In the genomic region with DNA sequence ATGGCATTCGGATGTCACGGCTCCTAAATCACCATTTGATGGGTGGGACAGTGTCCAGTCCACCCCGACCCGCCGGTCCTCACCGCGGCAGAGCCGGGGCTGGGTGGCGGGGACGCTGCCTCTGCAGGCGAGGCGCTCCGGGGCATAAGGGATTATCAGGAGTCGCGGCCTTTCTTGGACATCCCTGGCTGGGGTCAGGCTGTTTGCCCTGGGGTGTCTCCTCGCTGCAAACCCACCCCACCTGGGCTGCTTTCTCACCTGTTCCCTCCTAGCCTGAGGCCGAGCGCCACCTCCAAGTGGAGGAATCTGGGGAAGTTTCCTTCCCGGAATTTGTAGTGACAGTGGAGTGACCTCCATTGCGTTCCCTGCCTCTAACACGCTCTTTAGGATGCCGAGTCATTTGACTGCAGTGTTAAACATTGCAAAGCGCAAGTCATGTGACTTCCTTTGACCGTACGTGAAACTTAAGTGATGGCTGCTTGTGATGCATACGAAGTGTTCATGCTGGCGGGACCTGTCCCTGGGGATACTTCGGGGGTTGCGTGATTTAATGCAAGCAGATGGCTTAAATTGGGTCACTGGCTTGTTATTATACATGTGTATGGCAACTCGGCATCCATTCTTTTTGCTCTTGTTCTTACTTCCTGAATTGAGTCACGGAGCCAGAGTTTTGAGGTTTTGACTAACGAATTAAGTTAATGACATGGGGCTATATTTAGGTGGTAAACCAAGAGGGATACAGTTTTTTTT, we compare ENCODE assay signal across 8 cellular contexts. TPM values are rescaled to one million over a fixed set of nuclear protein-coding genes. Genes with fewer than 3 reads are reported as not detected.
DNase-seq lines count a peak whose midpoint lies in the region; ATAC-seq and TF ChIP-seq lines count a peak whose summit lies in the region.

No MANE protein-coding gene starts in this region.

- H3K4me1 Mint-ChIP-seq in endodermal cell, result peaks cover 5% of the 10 kb centered on the region

- TF ChIP-seq CTCF in endodermal cell (conservative IDR thresholded peaks at IDR 0.05), result no peak

- H3K4me2 ChIP-seq in mesenchymal stem cell (ENCODE audit: low read length, poor library complexity, severe bottlenecking), result peak overlapping the region; percentile 85

- H3K79me1 ChIP-seq in mesenchymal stem cell (replicated peaks; ENCODE audit: low read length, poor library complexity, severe bottlenecking), result peaks cover 11% of the 10 kb centered on the region

- H4K8ac ChIP-seq in mesenchymal stem cell (ENCODE audit: low read length), result peak overlapping the region; percentile 89

- no peaks in the 10 kb centered on the region for H3K9me3 Mint-ChIP-seq in endodermal cell

- peak; percentile 87 for DNase-seq in CD1c-positive myeloid dendritic cell (ENCODE audit: extremely low spot score)
- peak; percentile 77 for DNase-seq in NCI-H774 (lab: John Stamatoyannopoulos, UW)
- peak; percentile 28 to 35 for DNase-seq in activated CD8-positive, alpha-beta memory T cell treated with anti-CD3 and anti-CD28 coated beads for 4 hours (ENCODE audit: low read depth in 2 of 2)
- DNase-seq in endodermal cell, result peak; percentile 79
- DNase-seq in mesenchymal stem cell, result peak; percentile 95
- peak; percentile 23 to 32 for DNase-seq in stimulated activated CD8-positive, alpha-beta memory T cell treated with anti-CD3 and anti-CD28 coated beads, Interleukin-15, amount 100 ng/mL, for 48 hours (ENCODE audit: low read depth in 2 of 2)

- H3K27me3 Mint-ChIP-seq in endodermal cell (ENCODE audit: insufficient read depth), result peaks cover 11% of the 10 kb centered on the region

- peak overlapping the region; percentile 72 for H3K4me3 Mint-ChIP-seq in endodermal cell

- H3K9me3 ChIP-seq in endodermal cell (ENCODE audit: control insufficient read depth, low read length), result no peaks in the 10 kb centered on the region
- no peaks in the 10 kb centered on the region for H3K9me3 ChIP-seq in mesenchymal stem cell (ENCODE audit: control insufficient read depth, low read length)

- ATAC-seq in GM19328 (IDR thresholded peaks at IDR 0.05; ENCODE audit: unreplicated experiment) (peak; percentile 89), HG03460 (IDR thresholded peaks at IDR 0.05; ENCODE audit: unreplicated experiment) (peak; percentile 91)

- peak overlapping the region in 1 of 2 experiments; percentile 98 for H3K14ac ChIP-seq in mesenchymal stem cell (ENCODE audit: low read length in 2 of 2)

- peak overlapping the region; percentile 84 to 97 for H3K4ac ChIP-seq in mesenchymal stem cell (ENCODE audit: low read depth in 1 of 2, low read length in 2 of 2)

- H2BK15ac ChIP-seq in mesenchymal stem cell (ENCODE audit: low read depth, poor library complexity, severe bottlenecking), result peak overlapping the region; percentile 82

- H3K9ac ChIP-seq in endodermal cell (ENCODE audit: extremely low read depth, low read length, poor library complexity, severe bottlenecking) (peak overlapping the region; percentile 38), mesenchymal stem cell (ENCODE audit: low read length) (peak overlapping the region; percentile 91)

- WGBS in endodermal cell (ENCODE audit: insufficient coverage in 1 of 2, insufficient read length in 1 of 2), 2 experiments, result 5 to 7% methylated on average over 21 to 32 of the region's 32 CpGs
- under 1% methylated on average over 31 of the region's 32 CpGs for WGBS in mesenchymal stem cell

- H3K4me1 ChIP-seq in endodermal cell (ENCODE audit: control insufficient read depth, insufficient read depth, low read length) (no peaks in the 10 kb centered on the region), mesenchymal stem cell (ENCODE audit: control insufficient read depth, insufficient read depth, low read depth, low read length) (peaks cover 7% of the 10 kb centered on the region)

- H2BK12ac ChIP-seq in mesenchymal stem cell (ENCODE audit: low read length in 2 of 2), result peak overlapping the region; percentile 71 to 81

- H3K36me3 ChIP-seq in endodermal cell (ENCODE audit: control insufficient read depth, insufficient read depth, low read length) (no peaks in the 10 kb centered on the region), mesenchymal stem cell (ENCODE audit: control insufficient read depth in 1 of 2, insufficient read depth in 2 of 2, low read depth in 1 of 2, low read length in 2 of 2) (peaks cover 4 to 22% of the 10 kb centered on the region in 2 experiments)

- H3K18ac ChIP-seq in mesenchymal stem cell (ENCODE audit: low read depth in 1 of 2, low read length in 2 of 2), result peak overlapping the region; percentile 96

- H4K91ac ChIP-seq in mesenchymal stem cell (ENCODE audit: low read length), result peak overlapping the region; percentile 98

- H2BK120ac ChIP-seq in mesenchymal stem cell (ENCODE audit: low read depth, low read length), result peak overlapping the region; percentile 71

- peak overlapping the region; percentile 97 for H2AFZ ChIP-seq in mesenchymal stem cell (ENCODE audit: low read depth, low read length)

- H2AK5ac ChIP-seq in mesenchymal stem cell (ENCODE audit: low read length, severe bottlenecking), result no peak overlapping the region

- H3K23ac ChIP-seq in mesenchymal stem cell (ENCODE audit: low read length in 2 of 2), result peak overlapping the region in 1 of 2 experiments; percentile 75

- H3K4me3 ChIP-seq in endodermal cell (ENCODE audit: low read length) (peak overlapping the region; percentile 80), mesenchymal stem cell (ENCODE audit: insufficient read depth in 1 of 2, low read depth in 1 of 2, low read length in 2 of 2) (peak overlapping the region; percentile 93 to 95)

- peak overlapping the region; percentile 77 for H3K27ac Mint-ChIP-seq in endodermal cell

- H3K27me3 ChIP-seq in endodermal cell (ENCODE audit: control insufficient read depth, insufficient read depth, low read length, poor library complexity, severe bottlenecking) (peaks cover 18% of the 10 kb centered on the region), mesenchymal stem cell (ENCODE audit: control insufficient read depth in 1 of 2, insufficient read depth in 1 of 2, low read length in 2 of 2) (no peaks in the 10 kb centered on the region)

- H3K27ac ChIP-seq in endodermal cell (ENCODE audit: low read depth, low read length) (no peak overlapping the region), mesenchymal stem cell (ENCODE audit: low read length, poor library complexity, severe bottlenecking) (peak overlapping the region; percentile 23)

- H2BK5ac ChIP-seq in mesenchymal stem cell (ENCODE audit: low read depth, low read length, poor library complexity, severe bottlenecking), result peak overlapping the region; percentile 31

- H3K36me3 Mint-ChIP-seq in endodermal cell (ENCODE audit: low read depth), result peaks cover 1% of the 10 kb centered on the region

RNA-seq across cellular contexts. Expression of a gene that starts 0.5 kb away (rescaled TPM):
- 10 to 100 TPM; 11.4 to 15.0 TPM for total RNA-seq in endodermal cell
- 18.1 TPM for polyA plus RNA-seq in endodermal cell (2013, experiment 1 of 2)
- 13.2 TPM for polyA plus RNA-seq in endodermal cell (2013, experiment 2 of 2)
- 48.8 TPM for polyA plus RNA-seq in mesenchymal stem cell (2013, experiment 1 of 2)
- polyA plus RNA-seq in mesenchymal stem cell (2013, experiment 2 of 2), result 48.3 TPM

Comparison
In these comparisons a context has a peak if more than half of its experiments do, and no peak if none do; other contexts are left out.
1. DNase-seq: peak in every context shown above with its lines; median percentile 95 in mesenchymal stem cell; 87 in CD1c-positive myeloid dendritic cell; 79 in endodermal cell; 77 in NCI-H774; 32 in activated CD8-positive, alpha-beta memory T cell treated with anti-CD3 and anti-CD28 coated beads for 4 hours; 28 in stimulated activated CD8-positive, alpha-beta memory T cell treated with anti-CD3 and anti-CD28 coated beads, Interleukin-15, amount 100 ng/mL, for 48 hours.